ENCODE assay signal across 8 cellular contexts in the genomic region with DNA sequence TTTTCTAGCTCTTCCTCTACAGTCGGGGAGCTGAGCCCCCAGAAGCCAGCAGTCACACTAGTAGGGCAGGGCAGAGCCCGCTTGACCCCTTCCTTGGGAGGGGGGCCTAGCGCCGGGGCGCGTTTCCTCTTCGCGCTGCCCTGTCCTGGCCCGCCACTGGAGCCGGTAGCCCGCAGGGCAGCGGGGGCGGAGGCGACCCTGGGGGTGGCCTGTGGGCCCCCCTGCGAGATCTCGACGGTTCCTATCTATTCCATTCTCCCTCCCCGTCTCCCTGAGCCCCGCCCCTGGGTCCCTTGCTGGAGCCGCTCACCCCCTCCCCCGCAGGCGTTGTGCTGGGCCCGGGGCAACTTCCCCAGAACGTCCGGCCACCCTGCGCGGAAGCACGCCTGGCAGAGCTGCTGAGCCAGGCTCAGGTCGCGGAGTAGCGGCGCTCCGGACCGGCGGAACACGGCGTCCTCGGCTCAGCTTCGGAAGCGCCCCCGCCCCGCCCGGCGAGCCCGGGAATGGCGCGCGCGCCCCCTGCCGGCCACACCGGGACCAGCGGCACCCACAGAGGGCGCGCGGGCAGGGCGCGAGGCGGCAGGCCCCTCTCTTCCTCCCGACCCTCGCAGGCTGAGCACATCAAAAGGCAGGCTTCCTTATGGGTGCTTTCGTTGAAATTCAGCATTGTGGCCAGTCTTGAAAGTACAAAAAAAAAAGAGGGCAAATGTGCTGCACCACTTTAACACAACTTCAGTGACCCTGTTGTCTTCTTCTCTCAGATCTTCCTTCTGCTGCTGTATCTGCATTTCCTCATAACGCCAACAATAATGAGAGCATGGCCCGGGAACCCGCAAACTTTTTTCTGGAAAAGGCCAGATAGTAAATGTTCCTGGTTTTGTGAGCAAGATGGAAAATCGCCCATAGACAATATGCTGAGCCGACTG.
A peak's percentile ranks its signal among the peaks of the same experiment; 100 is the strongest.
DNase-seq lines count a peak whose midpoint lies in the region; ATAC-seq, FAIRE-seq and TF ChIP-seq lines count a peak whose summit lies in the region.

No MANE protein-coding gene starts in this region.

- peaks cover 13% of the 10 kb centered on the region for H3K4me1 ChIP-seq in PC-3 (ENCODE audit: insufficient read depth, low read length)
- H3K4me1 ChIP-seq in pancreas = peaks cover 0 to 8% (median 0%) of the 10 kb centered on the region in 3 donors

- H3K36me3 ChIP-seq in PC-3 (ENCODE audit: low read depth, low read length) (no peaks in the 10 kb centered on the region), pancreas (no peaks in the 10 kb centered on the region)

- H3F3A ChIP-seq in PC-3 (ENCODE audit: low read length, unreplicated experiment) = no peaks in the 10 kb centered on the region

- POLR2A ChIA-PET in PC-3 (lab: Charles Lee; ENCODE audit: unreplicated experiment) = interaction anchor here (0.6 kb wide), 1 partner anchor 834 kb away, joined by 3 read pairs; no protein-coding TSS in a partner anchor

- H3K9me3 ChIP-seq in PC-3 (ENCODE audit: low read length) (no peaks in the 10 kb centered on the region), pancreas (no peaks in the 10 kb centered on the region)

- H3K9me2 ChIP-seq in PC-3 (replicated peaks; ENCODE audit: low read length) = no peaks in the 10 kb centered on the region

- H3K27ac Mint-ChIP-seq in activated naive CD8-positive, alpha-beta T cell treated with anti-CD3 and anti-CD28 coated beads, Interleukin-2, amount 50 U/mL, for 24 hours = no peak overlapping the region

- H3K4me3 ChIP-seq in PC-3 (ENCODE audit: low read length) (peak overlapping the region; percentile 79), pancreas (peak overlapping the region; percentile 51 to 71 (median 56))

- 3% methylated on average over 59 to 66 of the region's 66 CpGs for WGBS in pancreas, 2 donors

- no peaks in the 10 kb centered on the region for H4K20me1 ChIP-seq in PC-3 (ENCODE audit: low read length)

- H3K27me3 ChIP-seq in PC-3 (ENCODE audit: low read length) = no peaks in the 10 kb centered on the region
- no peaks in the 10 kb centered on the region for H3K27me3 ChIP-seq in pancreas

- H3K4me1 Mint-ChIP-seq in activated naive CD8-positive, alpha-beta T cell treated with anti-CD3 and anti-CD28 coated beads, Interleukin-2, amount 50 U/mL, for 24 hours = peaks cover 17% of the 10 kb centered on the region

- peak overlapping the region; percentile 97 for H3K4me2 ChIP-seq in PC-3 (ENCODE audit: low read length)

- DNase-seq in COLO829 (ENCODE audit: low spot score) (peak; percentile 83), PC-3 (peak; percentile 63), cardiac septum (ENCODE audit: low spot score) (peak; percentile 89), pancreas (peak; percentile 76 to 94 (median 85)), urothelium cell line (ENCODE audit: low spot score) (peak; percentile 82)
- DNase-seq in activated naive CD8-positive, alpha-beta T cell treated with anti-CD3 and anti-CD28 coated beads, Interleukin-2, amount 50 U/mL, for 24 hours = peak; percentile 69

- intact Hi-C loops in PC-3 (cut with micrococcal nuclease) = loop anchor here (2.0 to 5.0 kb wide), 2 partner anchors 1332 to 1364 kb away; a partner anchor contains a TSS
- intact Hi-C loops in cardiac septum (cut with DNase I) = loop anchor here (5.0 to 10.0 kb wide), 3 partner anchors 72 to 1337 kb away; no protein-coding TSS in a partner anchor
- intact Hi-C loops in pancreas (cut with DNase I) = loop anchor here in 1 of 3 donors (10.0 kb wide), 1 partner anchor 1340 kb away; no protein-coding TSS in a partner anchor

- peaks cover 7% of the 10 kb centered on the region for H3K9me3 Mint-ChIP-seq in activated naive CD8-positive, alpha-beta T cell treated with anti-CD3 and anti-CD28 coated beads, Interleukin-2, amount 50 U/mL, for 24 hours

- no peaks in the 10 kb centered on the region for H3K79me2 ChIP-seq in PC-3 (ENCODE audit: low read length)

- H3K27ac ChIP-seq in PC-3 (ENCODE audit: low read length) (no peak overlapping the region; the same call in 1 of the 2 replicates), pancreas (peak overlapping the region; percentile 45 to 74 (median 66))

- no peaks in the 10 kb centered on the region for H3K36me3 Mint-ChIP-seq in activated naive CD8-positive, alpha-beta T cell treated with anti-CD3 and anti-CD28 coated beads, Interleukin-2, amount 50 U/mL, for 24 hours (ENCODE audit: low read depth)

- peak; percentile 76 for ATAC-seq in GM19395 (IDR thresholded peaks at IDR 0.05; ENCODE audit: unreplicated experiment)
- ATAC-seq in HG03460 (IDR thresholded peaks at IDR 0.05; ENCODE audit: unreplicated experiment) = peak; percentile 79
- ATAC-seq in PC-3 = peak; percentile 75
- peak; percentile 65 for ATAC-seq in activated naive CD8-positive, alpha-beta T cell treated with anti-CD3 and anti-CD28 coated beads, Interleukin-2, amount 50 U/mL, for 24 hours
- peak; percentile 93 to 97 (median 95) for ATAC-seq in pancreas

- peak overlapping the region; percentile 93 for H2AFZ ChIP-seq in PC-3 (ENCODE audit: low read length)

- peak overlapping the region; percentile 53; the same call in 1 of the 2 replicates for H3K9ac ChIP-seq in PC-3 (ENCODE audit: low read length)

- TF ChIP-seq CTCF in PC-3 (conservative IDR thresholded peaks at IDR 0.05; ENCODE audit: low read depth, low read length) (peak; percentile 89), pancreas (IDR thresholded peaks at IDR 0.05) (peak; percentile 95 to 99 (median 96))

- BruUV-seq in PC-3 (replicated peaks; lab: Mats Ljungman, UMichigan) = no TSS peak

- H3K4me3 Mint-ChIP-seq in activated naive CD8-positive, alpha-beta T cell treated with anti-CD3 and anti-CD28 coated beads, Interleukin-2, amount 50 U/mL, for 24 hours = peak overlapping the region; percentile 45

- FAIRE-seq in pancreas (lab: Jason Lieb, UNC) (no peak), urothelium cell line (lab: Jason Lieb, UNC) (peak; percentile 62)

- peaks cover 19% of the 10 kb centered on the region for H3K27me3 Mint-ChIP-seq in activated naive CD8-positive, alpha-beta T cell treated with anti-CD3 and anti-CD28 coated beads, Interleukin-2, amount 50 U/mL, for 24 hours

- CTCF ChIA-PET in PC-3 (lab: Charles Lee) = interaction anchor here (0.6 to 1.7 kb wide), 3 partner anchors 9 to 1385 kb away, joined by 4 read pairs; no protein-coding TSS in a partner anchor
